In genomic region chr13:67224148-67224846, GRCh38 we compare ENCODE assay signal across 7 cellular contexts. TPM values are rescaled to one million over a fixed set of nuclear protein-coding genes. Genes with fewer than 3 reads are reported as not detected.
DNase-seq lines count a peak whose midpoint lies in the region; FAIRE-seq and TF ChIP-seq lines count a peak whose summit lies in the region.

No MANE protein-coding gene starts in this region.

- H3K27me3 ChIP-seq in keratinocyte (ENCODE audit: control insufficient read depth, extremely low read depth, insufficient read depth, low read length) = no peaks in the 10 kb centered on the region

- H3K4me3 Mint-ChIP-seq in HFFc6 = peak overlapping the region; percentile 42

- H3K4me1 Mint-ChIP-seq in HFFc6 (ENCODE audit: low read depth) = peaks cover 29% of the 10 kb centered on the region

- no peaks in the 10 kb centered on the region for H3K4me1 ChIP-seq in keratinocyte (ENCODE audit: control insufficient read depth, extremely low read depth, insufficient read depth, low read length)

- H3K4me2 ChIP-seq in keratinocyte (ENCODE audit: control insufficient read depth, extremely low read depth, insufficient read depth, low read depth, low read length) = no peak overlapping the region

- dilution Hi-C loops in keratinocyte (cut with MboI; ENCODE audit: extremely low pct_ligation_motif_present, low sequenced_read_pairs) = no loop called here

- H3K9me3 Mint-ChIP-seq in HFFc6 = no peaks in the 10 kb centered on the region

- H3K36me3 ChIP-seq in keratinocyte (ENCODE audit: control insufficient read depth in 2 of 2, extremely low read depth in 1 of 2, insufficient read depth in 2 of 2, low read length in 2 of 2) = no peaks in the 10 kb centered on the region

- FAIRE-seq in keratinocyte (lab: Jason Lieb, UNC) = peak; percentile 69

- TF ChIP-seq CTCF in GM12864 (IDR thresholded peaks at IDR 0.05; ENCODE audit: low read depth, low read length, missing control alignments) (peak; percentile 24), HFFc6 (IDR thresholded peaks at IDR 0.05) (peak; percentile 82), cardiac fibroblast (IDR thresholded peaks at IDR 0.05; ENCODE audit: low read depth, low read length) (peak; percentile 65), keratinocyte (optimal IDR thresholded peaks at IDR 0.05 in 1 of 3, IDR thresholded peaks at IDR 0.05 in 1 of 3, conservative IDR thresholded peaks at IDR 0.05 in 1 of 3; ENCODE audit: extremely low read depth in 1 of 3, insufficient read depth in 2 of 3, low read length in 3 of 3) (peak; percentile 49 to 77 (median 55))

- no peak overlapping the region for H3K27ac ChIP-seq in keratinocyte (ENCODE audit: control insufficient read depth, insufficient read depth, low read length)

- H3K9me1 ChIP-seq in keratinocyte (ENCODE audit: control insufficient read depth, extremely low read depth, insufficient read depth, low read length) = no peaks in the 10 kb centered on the region

- H3K79me2 ChIP-seq in keratinocyte (ENCODE audit: control insufficient read depth, insufficient read depth, low read length) = no peaks in the 10 kb centered on the region

- H3K4me3 ChIP-seq in GM12864 (ENCODE audit: low read depth, low read length) (no peak overlapping the region), cardiac fibroblast (replicated peaks in 1 of 2; ENCODE audit: low read depth in 2 of 2, low read length in 2 of 2) (peak overlapping the region; percentile 9 to 48), keratinocyte (ENCODE audit: control insufficient read depth in 2 of 3, extremely low read depth in 1 of 3, insufficient read depth in 2 of 3, low read depth in 1 of 3, low read length in 3 of 3) (no peak overlapping the region)

- no peaks in the 10 kb centered on the region for H3K36me3 Mint-ChIP-seq in HFFc6 (ENCODE audit: low read depth)

- no peaks in the 10 kb centered on the region for H3K9me3 ChIP-seq in keratinocyte (ENCODE audit: control insufficient read depth, low read depth, low read length)

- no peak overlapping the region for H3K27ac Mint-ChIP-seq in HFFc6

- H2AFZ ChIP-seq in keratinocyte (ENCODE audit: control insufficient read depth, low read length) = no peak overlapping the region

- no peaks in the 10 kb centered on the region for H4K20me1 ChIP-seq in keratinocyte (ENCODE audit: control insufficient read depth, extremely low read depth, insufficient read depth, low read length)

- DNase-seq in GM12864 (ENCODE audit: low read depth) (no peak), HFFc6 (peak; percentile 68), NCI-H146 treated with DMSO at 0.1 percent for 48 hours (lab: John Stamatoyannopoulos, UW; ENCODE audit: unreplicated experiment) (peak; percentile 80), T-helper 1 cell (peak; percentile 9 to 37 (median 33)), cardiac fibroblast (ENCODE audit: low read depth in 2 of 2) (peak; percentile 90 to 92), keratinocyte (ENCODE audit: low read depth, low spot score) (peak; percentile 17)
- peak; percentile 56 for DNase-seq in stimulated activated CD4-positive, alpha-beta T cell treated with anti-CD3 and anti-CD28 coated beads, Interleukin-15, amount 100 ng/mL, for 24 hours

- no peak overlapping the region for H3K9ac ChIP-seq in keratinocyte (ENCODE audit: control insufficient read depth, extremely low read depth, insufficient read depth, low read length)

- no peaks in the 10 kb centered on the region for H3K27me3 Mint-ChIP-seq in HFFc6 (ENCODE audit: insufficient read depth)

RNA-seq across cellular contexts. Expression of gene PCDH9, which starts 5.8 kb away (rescaled TPM):
- total RNA-seq in HFFc6 (2021; fragmentation: NEBNext Ultra II Directional; extraction: Animal tissue kit (Norgen Biotek cat#: 25700)) = 1 to 10 TPM; 2.0 to 6.7 (median 2.6) TPM
- polyA plus RNA-seq in keratinocyte = 0.21 to 0.25 TPM (median 0.21 TPM) in 3 replicates
- 0.04 TPM for polyA plus RNA-seq in keratinocyte (2011; ENCODE audit: low read depth)
- polyA plus RNA-seq in keratinocyte (2011; cell fraction: cytosol; rRNA removed) = 0.08 and 0.09 TPM in 2 replicates
- 0.44 and 0.50 TPM in 2 replicates for polyA plus RNA-seq in keratinocyte (2011; cell fraction: nucleus; rRNA removed)
- 0.04 and 0.21 TPM in 2 replicates for polyA plus RNA-seq in keratinocyte (2012; ENCODE audit: low replicate concordance)
- 0.48 to 0.86 TPM (median 0.72 TPM) in 3 replicates for polyA minus RNA-seq in keratinocyte
- polyA minus RNA-seq in keratinocyte (2011; cell fraction: cytosol; rRNA and poly(A)+ RNA removed) = not detected
- polyA minus RNA-seq in keratinocyte (2011; cell fraction: nucleus; rRNA and poly(A)+ RNA removed) = 0.63 and 0.70 TPM in 2 replicates

Comparison
In these comparisons a context has a peak if more than half of its experiments do, and no peak if none do; other contexts are left out.
1. H3K4me3 ChIP-seq: peak in cardiac fibroblast (2 of 2); none in GM12864 (single experiment) and keratinocyte (0 of 3).
2. CTCF ChIP-seq: peak in every context shown above with its lines; median percentile 82 in HFFc6; 65 in cardiac fibroblast; 55 in keratinocyte; 24 in GM12864.